Comparison of ENCODE assay signal across 13 cellular contexts in genomic region chr4:22237846-22238513, GRCh38.
A peak's percentile ranks its signal among the peaks of the same experiment; 100 is the strongest.
DNase-seq lines count a peak whose midpoint lies in the region; ATAC-seq and TF ChIP-seq lines count a peak whose summit lies in the region.
"Had no signal": no experiment of that assay in that cellular context is flagged by ENCODE, and none has a peak within 500 bp of the region (broad histone marks: within the 10 kb centered on the region; RNA-seq: fewer than 3 reads in every experiment).

No MANE protein-coding gene starts in this region.

- in situ Hi-C loops in transverse colon (cut with MboI; ENCODE audit: low pct_ligation_motif_present in 1 of 4, low pct_unique_long_range_greater_than_20kb in 1 of 4, low sequenced_read_pairs in 3 of 4): no loop called here

- no peak for TF ChIP-seq EP300 in transverse colon (IDR thresholded peaks at IDR 0.05; ENCODE audit: low read depth)

- peaks cover 11% of the 10 kb centered on the region for H3K9me3 Mint-ChIP-seq in activated naive CD4-positive, alpha-beta T cell treated with anti-CD3 and anti-CD28 coated beads, Interleukin-2, amount 50 U/mL, for 24 hours
- H3K9me3 Mint-ChIP-seq in activated naive CD8-positive, alpha-beta T cell treated with anti-CD3 and anti-CD28 coated beads for 36 hours: peaks cover 2% of the 10 kb centered on the region

- ATAC-seq in HG03139 (IDR thresholded peaks at IDR 0.05; ENCODE audit: unreplicated experiment) (no peak), GM19397 (IDR thresholded peaks at IDR 0.05; ENCODE audit: unreplicated experiment) (no peak)

- no peaks in the 10 kb centered on the region for H3K36me3 ChIP-seq in transverse colon
- H3K36me3 ChIP-seq: neutrophil, tibial nerve had no signal

- no peak for TF ChIP-seq POLR2A in transverse colon (IDR thresholded peaks at IDR 0.05)

- DNase-seq in activated naive CD4-positive, alpha-beta T cell treated with Interleukin-2 at 50 U/mL for 16 hours: no peak
- no peak for DNase-seq in activated naive CD8-positive, alpha-beta T cell treated with anti-CD3 and anti-CD28 coated beads for 36 hours
- DNase-seq in medulla oblongata (ENCODE audit: extremely low spot score) (peak; percentile 7), transverse colon (peak; percentile 32), H4 (ENCODE audit: low spot score) (no peak)
- DNase-seq: activated B cell treated with CpG ODN at 0.5 μM for 24 hours, NCI-H1694 treated with DMSO at 0.1 percent for 48 hours had no signal

- peaks cover 3% of the 10 kb centered on the region for H3K27me3 Mint-ChIP-seq in activated naive CD4-positive, alpha-beta T cell treated with anti-CD3 and anti-CD28 coated beads, Interleukin-2, amount 50 U/mL, for 24 hours
- H3K27me3 Mint-ChIP-seq in activated naive CD8-positive, alpha-beta T cell treated with anti-CD3 and anti-CD28 coated beads for 36 hours: peaks cover 4% of the 10 kb centered on the region
- H3K27me3 Mint-ChIP-seq: activated B cell treated with CpG ODN at 0.5 μM for 24 hours had no signal

- peak in 1 of 5 experiments; percentile 31 for TF ChIP-seq CTCF in transverse colon (IDR thresholded peaks at IDR 0.05)

- peaks cover 0 to 8% (median 3%) of the 10 kb centered on the region in 4 donors for H3K4me1 ChIP-seq in transverse colon
- H3K4me1 ChIP-seq: tibial nerve had no signal

- WGBS in transverse colon (ENCODE audit: low coverage in 1 of 2), 2 donors: 6 to 17% methylated on average over 5 to 10 of the region's 10 CpGs

- peaks cover 21% of the 10 kb centered on the region for H3K4me1 Mint-ChIP-seq in activated naive CD4-positive, alpha-beta T cell treated with anti-CD3 and anti-CD28 coated beads, Interleukin-2, amount 50 U/mL, for 24 hours
- H3K4me1 Mint-ChIP-seq in activated naive CD8-positive, alpha-beta T cell treated with anti-CD3 and anti-CD28 coated beads for 36 hours: no peaks in the 10 kb centered on the region
- H3K4me1 Mint-ChIP-seq: activated B cell treated with CpG ODN at 0.5 μM for 24 hours had no signal

- H3K27ac Mint-ChIP-seq in activated naive CD4-positive, alpha-beta T cell treated with anti-CD3 and anti-CD28 coated beads, Interleukin-2, amount 50 U/mL, for 24 hours: peak overlapping the region; percentile 23
- no peak overlapping the region for H3K27ac Mint-ChIP-seq in activated naive CD8-positive, alpha-beta T cell treated with anti-CD3 and anti-CD28 coated beads for 36 hours
- H3K27ac Mint-ChIP-seq: activated B cell treated with CpG ODN at 0.5 μM for 24 hours; activated naive CD4-positive, alpha-beta T cell treated with anti-CD3 and anti-CD28 coated beads, Interleukin-2, amount 50 U/mL, for 72 hours had no signal

- peak overlapping the region; percentile 62 to 81 (median 78) for H3K27ac ChIP-seq in transverse colon
- H3K27ac ChIP-seq: neutrophil, tibial nerve had no signal

- peak overlapping the region in 3 of 4 donors; percentile 10 to 42 (median 33) for H3K4me3 ChIP-seq in transverse colon
- H3K4me3 ChIP-seq: tibial nerve had no signal

- intact Hi-C loops in transverse colon (cut with DNase I; ENCODE audit: low total_unique reads): no loop called here

- H3K4me3 Mint-ChIP-seq in activated naive CD4-positive, alpha-beta T cell treated with anti-CD3 and anti-CD28 coated beads, Interleukin-2, amount 50 U/mL, for 24 hours: peak overlapping the region; percentile 58
- H3K4me3 Mint-ChIP-seq in activated naive CD8-positive, alpha-beta T cell treated with anti-CD3 and anti-CD28 coated beads for 36 hours: peak overlapping the region; percentile 55
- H3K4me3 Mint-ChIP-seq: activated B cell treated with CpG ODN at 0.5 μM for 24 hours had no signal

- no peaks in the 10 kb centered on the region for H3K36me3 Mint-ChIP-seq in activated naive CD4-positive, alpha-beta T cell treated with anti-CD3 and anti-CD28 coated beads, Interleukin-2, amount 50 U/mL, for 24 hours
- H3K36me3 Mint-ChIP-seq in activated naive CD8-positive, alpha-beta T cell treated with anti-CD3 and anti-CD28 coated beads for 36 hours: no peaks in the 10 kb centered on the region
- H3K36me3 Mint-ChIP-seq: activated naive CD4-positive, alpha-beta T cell treated with anti-CD3 and anti-CD28 coated beads, Interleukin-2, amount 50 U/mL, for 72 hours had no signal

- H3K9me3 ChIP-seq in transverse colon: no peaks in the 10 kb centered on the region
- H3K9me3 ChIP-seq: neutrophil had no signal

- H3K27me3 ChIP-seq in transverse colon: no peaks in the 10 kb centered on the region
- H3K27me3 ChIP-seq: neutrophil, tibial nerve had no signal

Comparison
In these comparisons a context has a peak if more than half of its experiments do, and no peak if none do; other contexts are left out.
1. DNase-seq: peak in medulla oblongata (single experiment) and transverse colon (single experiment); none in activated naive CD4-positive, alpha-beta T cell treated with Interleukin-2 at 50 U/mL for 16 hours (single experiment), activated naive CD8-positive, alpha-beta T cell treated with anti-CD3 and anti-CD28 coated beads for 36 hours (single experiment) and H4 (single experiment).